Comparison of ENCODE assay signal across 1 cellular context in the genomic region with DNA sequence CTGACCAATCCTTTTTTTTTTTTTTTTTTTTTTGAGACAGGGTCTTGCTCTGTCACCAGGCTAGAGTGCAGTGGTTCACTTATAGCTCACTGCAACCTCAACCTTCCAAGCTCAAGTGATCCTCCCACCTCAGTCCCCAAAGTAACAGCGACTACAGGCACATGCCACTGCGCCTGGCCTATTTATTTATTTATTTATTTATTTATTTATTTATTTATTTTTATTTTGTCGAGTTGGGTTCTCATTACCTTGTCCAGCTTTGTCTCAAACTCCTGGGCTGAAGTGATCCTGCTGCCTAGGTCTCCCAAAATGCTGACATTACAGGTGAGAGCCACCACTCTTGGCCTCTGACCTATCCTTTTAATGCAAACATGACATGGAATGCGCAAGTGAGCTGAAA.
TF ChIP-seq lines count a peak whose summit lies in the region.

No MANE protein-coding gene starts in this region.

TF ChIP-seq in HEK293, 187 proteins besides CTCF, POLR2A, EP300 and RAD21 (continued from another document and continues in another):
- TF ChIP-seq, protein P1, sequence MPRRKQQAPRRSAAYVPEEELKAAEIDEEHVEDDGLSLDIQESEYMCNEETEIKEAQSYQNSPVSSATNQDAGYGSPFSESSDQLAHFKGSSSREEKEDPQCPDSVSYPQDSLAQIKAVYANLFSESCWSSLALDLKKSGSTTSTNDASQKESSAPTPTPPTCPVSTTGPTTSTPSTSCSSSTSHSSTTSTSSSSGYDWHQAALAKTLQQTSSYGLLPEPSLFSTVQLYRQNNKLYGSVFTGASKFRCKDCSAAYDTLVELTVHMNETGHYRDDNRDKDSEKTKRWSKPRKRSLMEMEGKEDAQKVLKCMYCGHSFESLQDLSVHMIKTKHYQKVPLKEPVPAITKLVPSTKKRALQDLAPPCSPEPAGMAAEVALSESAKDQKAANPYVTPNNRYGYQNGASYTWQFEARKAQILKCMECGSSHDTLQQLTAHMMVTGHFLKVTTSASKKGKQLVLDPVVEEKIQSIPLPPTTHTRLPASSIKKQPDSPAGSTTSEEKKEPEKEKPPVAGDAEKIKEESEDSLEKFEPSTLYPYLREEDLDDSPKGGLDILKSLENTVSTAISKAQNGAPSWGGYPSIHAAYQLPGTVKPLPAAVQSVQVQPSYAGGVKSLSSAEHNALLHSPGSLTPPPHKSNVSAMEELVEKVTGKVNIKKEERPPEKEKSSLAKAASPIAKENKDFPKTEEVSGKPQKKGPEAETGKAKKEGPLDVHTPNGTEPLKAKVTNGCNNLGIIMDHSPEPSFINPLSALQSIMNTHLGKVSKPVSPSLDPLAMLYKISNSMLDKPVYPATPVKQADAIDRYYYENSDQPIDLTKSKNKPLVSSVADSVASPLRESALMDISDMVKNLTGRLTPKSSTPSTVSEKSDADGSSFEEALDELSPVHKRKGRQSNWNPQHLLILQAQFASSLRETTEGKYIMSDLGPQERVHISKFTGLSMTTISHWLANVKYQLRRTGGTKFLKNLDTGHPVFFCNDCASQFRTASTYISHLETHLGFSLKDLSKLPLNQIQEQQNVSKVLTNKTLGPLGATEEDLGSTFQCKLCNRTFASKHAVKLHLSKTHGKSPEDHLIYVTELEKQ (tag by site-specific recombination; IDR thresholded peaks at IDR 0.05; ENCODE audit: borderline replicate concordance): no peak
- TF ChIP-seq ZEB2 (tag by site-specific recombination; IDR thresholded peaks at IDR 0.05) (no peak), WT1 (tag by site-specific recombination; IDR thresholded peaks at IDR 0.05) (no peak), ZSCAN16 (tag by site-specific recombination; IDR thresholded peaks at IDR 0.05) (no peak), ZBTB8A (tag by site-specific recombination; IDR thresholded peaks at IDR 0.05) (peak; percentile 42; the same call in 1 of the 2 replicates), ZNF596 (tag by site-specific recombination; IDR thresholded peaks at IDR 0.05) (no peak), ZNF223 (tag by site-specific recombination; IDR thresholded peaks at IDR 0.05) (no peak), ZNF623 (tag by site-specific recombination; IDR thresholded peaks at IDR 0.05) (peak; percentile 60), ZNF394 (tag by site-specific recombination; IDR thresholded peaks at IDR 0.05; ENCODE audit: borderline replicate concordance) (peak; percentile 84; the same call in 1 of the 2 replicates), OSR2 (tag by site-specific recombination; IDR thresholded peaks at IDR 0.05) (no peak), GLIS2 (tag by site-specific recombination; IDR thresholded peaks at IDR 0.05) (no peak), KLF7 (tag by site-specific recombination; IDR thresholded peaks at IDR 0.05; ENCODE audit: borderline replicate concordance) (no peak), ZBTB7A (tag by site-specific recombination; IDR thresholded peaks at IDR 0.05; ENCODE audit: low read depth) (no peak), ZNF600 (tag by site-specific recombination; IDR thresholded peaks at IDR 0.05) (no peak), ZNF169 (tag by site-specific recombination; IDR thresholded peaks at IDR 0.05) (no peak), TCF7L2 (IDR thresholded peaks at IDR 0.05; ENCODE audit: borderline replicate concordance, low read depth, low read length) (no peak), ZNF830 (tag by site-specific recombination; IDR thresholded peaks at IDR 0.05; ENCODE audit: low read depth) (no peak), ZNF514 (tag by site-specific recombination; IDR thresholded peaks at IDR 0.05) (no peak), ZNF248 (tag by site-specific recombination; IDR thresholded peaks at IDR 0.05) (no peak), ZNF677 (tag by site-specific recombination; IDR thresholded peaks at IDR 0.05) (no peak), ZNF10 (tag by site-specific recombination; IDR thresholded peaks at IDR 0.05) (no peak), SP3 (tag by site-specific recombination; IDR thresholded peaks at IDR 0.05) (0 out of 2 replicates have a peak, but pooled peaks have one; percentile 16), OVOL3 (tag by site-specific recombination; IDR thresholded peaks at IDR 0.05) (no peak; the same call in 1 of the 2 replicates), GFI1B (tag by site-specific recombination; IDR thresholded peaks at IDR 0.05) (no peak), GLIS1 (tag by site-specific recombination; IDR thresholded peaks at IDR 0.05) (no peak), ZFP69B (tag by site-specific recombination; IDR thresholded peaks at IDR 0.05) (no peak), ZNF544 (tag by site-specific recombination; IDR thresholded peaks at IDR 0.05) (no peak), ZBTB21 (tag by site-specific recombination; IDR thresholded peaks at IDR 0.05) (no peak), ZNF433 (tag by site-specific recombination; IDR thresholded peaks at IDR 0.05; ENCODE audit: low read depth) (no peak), ZNF530 (tag by site-specific recombination; IDR thresholded peaks at IDR 0.05; ENCODE audit: low read depth) (0 out of 2 replicates have a peak, but pooled peaks have one; percentile 21), ZNF350 (tag by site-specific recombination; IDR thresholded peaks at IDR 0.05) (no peak), ZNF549 (tag by site-specific recombination; IDR thresholded peaks at IDR 0.05) (no peak), ZNF501 (tag by site-specific recombination; IDR thresholded peaks at IDR 0.05) (no peak)
- TF ChIP-seq, protein P2, sequence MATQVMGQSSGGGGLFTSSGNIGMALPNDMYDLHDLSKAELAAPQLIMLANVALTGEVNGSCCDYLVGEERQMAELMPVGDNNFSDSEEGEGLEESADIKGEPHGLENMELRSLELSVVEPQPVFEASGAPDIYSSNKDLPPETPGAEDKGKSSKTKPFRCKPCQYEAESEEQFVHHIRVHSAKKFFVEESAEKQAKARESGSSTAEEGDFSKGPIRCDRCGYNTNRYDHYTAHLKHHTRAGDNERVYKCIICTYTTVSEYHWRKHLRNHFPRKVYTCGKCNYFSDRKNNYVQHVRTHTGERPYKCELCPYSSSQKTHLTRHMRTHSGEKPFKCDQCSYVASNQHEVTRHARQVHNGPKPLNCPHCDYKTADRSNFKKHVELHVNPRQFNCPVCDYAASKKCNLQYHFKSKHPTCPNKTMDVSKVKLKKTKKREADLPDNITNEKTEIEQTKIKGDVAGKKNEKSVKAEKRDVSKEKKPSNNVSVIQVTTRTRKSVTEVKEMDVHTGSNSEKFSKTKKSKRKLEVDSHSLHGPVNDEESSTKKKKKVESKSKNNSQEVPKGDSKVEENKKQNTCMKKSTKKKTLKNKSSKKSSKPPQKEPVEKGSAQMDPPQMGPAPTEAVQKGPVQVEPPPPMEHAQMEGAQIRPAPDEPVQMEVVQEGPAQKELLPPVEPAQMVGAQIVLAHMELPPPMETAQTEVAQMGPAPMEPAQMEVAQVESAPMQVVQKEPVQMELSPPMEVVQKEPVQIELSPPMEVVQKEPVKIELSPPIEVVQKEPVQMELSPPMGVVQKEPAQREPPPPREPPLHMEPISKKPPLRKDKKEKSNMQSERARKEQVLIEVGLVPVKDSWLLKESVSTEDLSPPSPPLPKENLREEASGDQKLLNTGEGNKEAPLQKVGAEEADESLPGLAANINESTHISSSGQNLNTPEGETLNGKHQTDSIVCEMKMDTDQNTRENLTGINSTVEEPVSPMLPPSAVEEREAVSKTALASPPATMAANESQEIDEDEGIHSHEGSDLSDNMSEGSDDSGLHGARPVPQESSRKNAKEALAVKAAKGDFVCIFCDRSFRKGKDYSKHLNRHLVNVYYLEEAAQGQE (tag by site-specific recombination; IDR thresholded peaks at IDR 0.05): peak; percentile 45; the same call in 1 of the 2 replicates
- TF ChIP-seq, protein P3, sequence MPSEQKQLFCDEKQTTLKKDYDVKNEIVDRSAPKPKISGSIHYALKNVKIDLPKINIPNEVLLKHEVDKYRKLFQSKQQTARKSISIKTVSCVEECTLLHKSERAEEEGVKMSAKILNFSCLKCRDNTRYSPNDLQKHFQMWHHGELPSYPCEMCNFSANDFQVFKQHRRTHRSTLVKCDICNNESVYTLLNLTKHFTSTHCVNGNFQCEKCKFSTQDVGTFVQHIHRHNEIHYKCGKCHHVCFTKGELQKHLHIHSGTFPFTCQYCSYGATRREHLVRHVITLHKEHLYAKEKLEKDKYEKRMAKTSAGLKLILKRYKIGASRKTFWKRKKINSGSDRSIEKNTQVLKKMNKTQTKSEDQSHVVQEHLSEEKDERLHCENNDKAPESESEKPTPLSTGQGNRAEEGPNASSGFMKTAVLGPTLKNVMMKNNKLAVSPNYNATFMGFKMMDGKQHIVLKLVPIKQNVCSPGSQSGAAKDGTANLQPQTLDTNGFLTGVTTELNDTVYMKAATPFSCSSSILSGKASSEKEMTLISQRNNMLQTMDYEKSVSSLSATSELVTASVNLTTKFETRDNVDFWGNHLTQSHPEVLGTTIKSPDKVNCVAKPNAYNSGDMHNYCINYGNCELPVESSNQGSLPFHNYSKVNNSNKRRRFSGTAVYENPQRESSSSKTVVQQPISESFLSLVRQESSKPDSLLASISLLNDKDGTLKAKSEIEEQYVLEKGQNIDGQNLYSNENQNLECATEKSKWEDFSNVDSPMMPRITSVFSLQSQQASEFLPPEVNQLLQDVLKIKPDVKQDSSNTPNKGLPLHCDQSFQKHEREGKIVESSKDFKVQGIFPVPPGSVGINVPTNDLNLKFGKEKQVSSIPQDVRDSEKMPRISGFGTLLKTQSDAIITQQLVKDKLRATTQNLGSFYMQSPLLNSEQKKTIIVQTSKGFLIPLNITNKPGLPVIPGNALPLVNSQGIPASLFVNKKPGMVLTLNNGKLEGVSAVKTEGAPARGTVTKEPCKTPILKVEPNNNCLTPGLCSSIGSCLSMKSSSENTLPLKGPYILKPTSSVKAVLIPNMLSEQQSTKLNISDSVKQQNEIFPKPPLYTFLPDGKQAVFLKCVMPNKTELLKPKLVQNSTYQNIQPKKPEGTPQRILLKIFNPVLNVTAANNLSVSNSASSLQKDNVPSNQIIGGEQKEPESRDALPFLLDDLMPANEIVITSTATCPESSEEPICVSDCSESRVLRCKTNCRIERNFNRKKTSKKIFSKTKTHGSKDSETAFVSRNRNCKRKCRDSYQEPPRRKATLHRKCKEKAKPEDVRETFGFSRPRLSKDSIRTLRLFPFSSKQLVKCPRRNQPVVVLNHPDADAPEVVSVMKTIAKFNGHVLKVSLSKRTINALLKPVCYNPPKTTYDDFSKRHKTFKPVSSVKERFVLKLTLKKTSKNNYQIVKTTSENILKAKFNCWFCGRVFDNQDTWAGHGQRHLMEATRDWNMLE (tag by site-specific recombination; conservative IDR thresholded peaks at IDR 0.05; ENCODE audit: low read depth): peak; percentile 82
- TF ChIP-seq, protein P4, sequence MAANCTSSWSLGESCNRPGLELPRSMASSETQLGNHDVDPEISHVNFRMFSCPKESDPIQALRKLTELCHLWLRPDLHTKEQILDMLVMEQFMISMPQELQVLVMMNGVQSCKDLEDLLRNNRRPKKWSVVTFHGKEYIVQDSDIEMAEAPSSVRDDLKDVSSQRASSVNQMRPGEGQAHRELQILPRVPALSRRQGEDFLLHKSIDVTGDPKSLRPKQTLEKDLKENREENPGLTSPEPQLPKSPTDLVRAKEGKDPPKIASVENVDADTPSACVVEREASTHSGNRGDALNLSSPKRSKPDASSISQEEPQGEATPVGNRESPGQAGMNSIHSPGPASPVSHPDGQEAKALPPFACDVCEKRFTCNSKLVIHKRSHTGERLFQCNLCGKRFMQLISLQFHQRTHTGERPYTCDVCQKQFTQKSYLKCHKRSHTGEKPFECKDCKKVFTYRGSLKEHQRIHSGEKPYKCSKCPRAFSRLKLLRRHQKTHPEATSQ (tag by site-specific recombination; IDR thresholded peaks at IDR 0.05): no peak
- TF ChIP-seq, protein P5, sequence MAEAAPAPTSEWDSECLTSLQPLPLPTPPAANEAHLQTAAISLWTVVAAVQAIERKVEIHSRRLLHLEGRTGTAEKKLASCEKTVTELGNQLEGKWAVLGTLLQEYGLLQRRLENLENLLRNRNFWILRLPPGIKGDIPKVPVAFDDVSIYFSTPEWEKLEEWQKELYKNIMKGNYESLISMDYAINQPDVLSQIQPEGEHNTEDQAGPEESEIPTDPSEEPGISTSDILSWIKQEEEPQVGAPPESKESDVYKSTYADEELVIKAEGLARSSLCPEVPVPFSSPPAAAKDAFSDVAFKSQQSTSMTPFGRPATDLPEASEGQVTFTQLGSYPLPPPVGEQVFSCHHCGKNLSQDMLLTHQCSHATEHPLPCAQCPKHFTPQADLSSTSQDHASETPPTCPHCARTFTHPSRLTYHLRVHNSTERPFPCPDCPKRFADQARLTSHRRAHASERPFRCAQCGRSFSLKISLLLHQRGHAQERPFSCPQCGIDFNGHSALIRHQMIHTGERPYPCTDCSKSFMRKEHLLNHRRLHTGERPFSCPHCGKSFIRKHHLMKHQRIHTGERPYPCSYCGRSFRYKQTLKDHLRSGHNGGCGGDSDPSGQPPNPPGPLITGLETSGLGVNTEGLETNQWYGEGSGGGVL (tag by site-specific recombination; IDR thresholded peaks at IDR 0.05): no peak
- TF ChIP-seq, protein P6, sequence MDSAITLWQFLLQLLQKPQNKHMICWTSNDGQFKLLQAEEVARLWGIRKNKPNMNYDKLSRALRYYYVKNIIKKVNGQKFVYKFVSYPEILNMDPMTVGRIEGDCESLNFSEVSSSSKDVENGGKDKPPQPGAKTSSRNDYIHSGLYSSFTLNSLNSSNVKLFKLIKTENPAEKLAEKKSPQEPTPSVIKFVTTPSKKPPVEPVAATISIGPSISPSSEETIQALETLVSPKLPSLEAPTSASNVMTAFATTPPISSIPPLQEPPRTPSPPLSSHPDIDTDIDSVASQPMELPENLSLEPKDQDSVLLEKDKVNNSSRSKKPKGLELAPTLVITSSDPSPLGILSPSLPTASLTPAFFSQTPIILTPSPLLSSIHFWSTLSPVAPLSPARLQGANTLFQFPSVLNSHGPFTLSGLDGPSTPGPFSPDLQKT (IDR thresholded peaks at IDR 0.05; ENCODE audit: borderline replicate concordance, low read depth, low read length): no peak
- TF ChIP-seq, protein P7, sequence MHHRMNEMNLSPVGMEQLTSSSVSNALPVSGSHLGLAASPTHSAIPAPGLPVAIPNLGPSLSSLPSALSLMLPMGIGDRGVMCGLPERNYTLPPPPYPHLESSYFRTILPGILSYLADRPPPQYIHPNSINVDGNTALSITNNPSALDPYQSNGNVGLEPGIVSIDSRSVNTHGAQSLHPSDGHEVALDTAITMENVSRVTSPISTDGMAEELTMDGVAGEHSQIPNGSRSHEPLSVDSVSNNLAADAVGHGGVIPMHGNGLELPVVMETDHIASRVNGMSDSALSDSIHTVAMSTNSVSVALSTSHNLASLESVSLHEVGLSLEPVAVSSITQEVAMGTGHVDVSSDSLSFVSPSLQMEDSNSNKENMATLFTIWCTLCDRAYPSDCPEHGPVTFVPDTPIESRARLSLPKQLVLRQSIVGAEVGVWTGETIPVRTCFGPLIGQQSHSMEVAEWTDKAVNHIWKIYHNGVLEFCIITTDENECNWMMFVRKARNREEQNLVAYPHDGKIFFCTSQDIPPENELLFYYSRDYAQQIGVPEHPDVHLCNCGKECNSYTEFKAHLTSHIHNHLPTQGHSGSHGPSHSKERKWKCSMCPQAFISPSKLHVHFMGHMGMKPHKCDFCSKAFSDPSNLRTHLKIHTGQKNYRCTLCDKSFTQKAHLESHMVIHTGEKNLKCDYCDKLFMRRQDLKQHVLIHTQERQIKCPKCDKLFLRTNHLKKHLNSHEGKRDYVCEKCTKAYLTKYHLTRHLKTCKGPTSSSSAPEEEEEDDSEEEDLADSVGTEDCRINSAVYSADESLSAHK (tag by site-specific recombination; IDR thresholded peaks at IDR 0.05): no peak
- TF ChIP-seq, protein P8, sequence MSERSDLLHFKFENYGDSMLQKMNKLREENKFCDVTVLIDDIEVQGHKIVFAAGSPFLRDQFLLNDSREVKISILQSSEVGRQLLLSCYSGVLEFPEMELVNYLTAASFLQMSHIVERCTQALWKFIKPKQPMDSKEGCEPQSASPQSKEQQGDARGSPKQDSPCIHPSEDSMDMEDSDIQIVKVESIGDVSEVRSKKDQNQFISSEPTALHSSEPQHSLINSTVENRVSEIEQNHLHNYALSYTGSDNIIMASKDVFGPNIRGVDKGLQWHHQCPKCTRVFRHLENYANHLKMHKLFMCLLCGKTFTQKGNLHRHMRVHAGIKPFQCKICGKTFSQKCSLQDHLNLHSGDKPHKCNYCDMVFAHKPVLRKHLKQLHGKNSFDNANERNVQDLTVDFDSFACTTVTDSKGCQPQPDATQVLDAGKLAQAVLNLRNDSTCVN (tag by site-specific recombination; optimal IDR thresholded peaks at IDR 0.05): no peak
